Comparison of ENCODE assay signal across 30 cellular contexts in the genomic region with DNA sequence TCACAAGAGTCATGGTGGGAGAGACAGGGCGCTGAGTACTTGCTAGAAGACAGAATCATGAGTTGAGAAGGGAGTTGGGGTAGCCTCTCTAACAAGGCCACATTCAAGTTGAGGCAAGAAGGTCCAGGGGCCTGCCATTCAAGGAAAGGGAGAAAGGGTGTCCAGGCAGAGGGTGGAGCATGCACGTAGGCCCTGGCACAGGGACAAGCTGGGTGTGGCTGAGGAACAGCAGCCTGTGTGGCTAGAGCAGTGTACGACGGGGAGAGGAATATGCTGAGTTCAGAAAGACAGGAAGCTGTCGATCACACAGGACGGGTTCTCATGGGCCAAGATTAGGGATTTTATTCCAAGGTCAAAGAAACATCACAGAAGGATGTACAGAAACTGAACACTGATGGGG. TPM values are rescaled to one million over a fixed set of nuclear protein-coding genes. Genes with fewer than 3 reads are reported as not detected.
DNase-seq lines count a peak whose midpoint lies in the region; ATAC-seq and TF ChIP-seq lines count a peak whose summit lies in the region.
"Had no signal": no experiment of that assay in that cellular context is flagged by ENCODE, and none has a peak within 500 bp of the region (broad histone marks: within the 10 kb centered on the region; RNA-seq: fewer than 3 reads in every experiment).

No MANE protein-coding gene starts in this region.

- ATAC-seq in left ventricle myocardium superior = peak; percentile 66
- ATAC-seq: activated naive CD8-positive, alpha-beta T cell treated with anti-CD3 and anti-CD28 coated beads, Interleukin-2, amount 50 U/mL, for 24 hours; activated T-cell treated with anti-CD3 and anti-CD28 coated beads, Interleukin-2, amount 50 U/mL, for 4 hours; effector memory CD8-positive, alpha-beta T cell; pancreas had no signal

- H3K4me3 Mint-ChIP-seq in nephron progenitor cell = no peak overlapping the region
- H3K4me3 Mint-ChIP-seq: activated naive CD8-positive, alpha-beta T cell treated with anti-CD3 and anti-CD28 coated beads, Interleukin-2, amount 50 U/mL, for 24 hours; activated T-cell treated with anti-CD3 and anti-CD28 coated beads, Interleukin-2, amount 50 U/mL, for 4 hours; effector memory CD8-positive, alpha-beta T cell; neural crest cell had no signal

- no peak for TF ChIP-seq CTCF in colonic mucosa (IDR thresholded peaks at IDR 0.05)
- no peak for TF ChIP-seq CTCF in suprapubic skin (IDR thresholded peaks at IDR 0.05)
- TF ChIP-seq CTCF in nephron progenitor cell (IDR thresholded peaks at IDR 0.05) = no peak

- H3K36me3 Mint-ChIP-seq in nephron progenitor cell (ENCODE audit: low read depth) = peaks cover 63% of the 10 kb centered on the region

- H3K9ac ChIP-seq in colonic mucosa (ENCODE audit: low read depth in 2 of 2, low read length in 2 of 2) = no peak overlapping the region

- TF ChIP-seq POLR2A in suprapubic skin (IDR thresholded peaks at IDR 0.05) = no peak

- H3K9me3 ChIP-seq in colonic mucosa (no peaks in the 10 kb centered on the region), suprapubic skin (no peaks in the 10 kb centered on the region)
- H3K9me3 ChIP-seq: Caco-2, esophagus muscularis mucosa, pancreas, spleen, tibial artery had no signal

- no peaks in the 10 kb centered on the region for H3K36me3 ChIP-seq in colonic mucosa
- peaks cover 38% of the 10 kb centered on the region for H3K36me3 ChIP-seq in suprapubic skin

- TF ChIP-seq EP300 in suprapubic skin (IDR thresholded peaks at IDR 0.05) = no peak

- H3K27me3 ChIP-seq in colonic mucosa (no peaks in the 10 kb centered on the region), suprapubic skin (no peaks in the 10 kb centered on the region)
- H3K27me3 ChIP-seq: esophagus muscularis mucosa, pancreas, spleen, tibial artery had no signal

- H3K4me3 ChIP-seq in colonic mucosa (no peak overlapping the region), suprapubic skin (no peak overlapping the region)
- H3K4me3 ChIP-seq: esophagus muscularis mucosa, pancreas, spleen, tibial artery had no signal

- H3K27ac ChIP-seq in colonic mucosa (no peak overlapping the region), suprapubic skin (peak overlapping the region; percentile 6)
- H3K27ac ChIP-seq: esophagus muscularis mucosa, pancreas, tibial artery had no signal

- peak; percentile 21 for DNase-seq in NCI-H460 (ENCODE audit: extremely low read depth, low read depth)
- DNase-seq in colonic mucosa = peak; percentile 63
- DNase-seq in left ventricle myocardium superior = peak; percentile 44
- DNase-seq in suprapubic skin (ENCODE audit: low spot score in 2 of 2) = peak in 1 of 2 donors; percentile 48
- DNase-seq in amniotic stem cell (lab: John Stamatoyannopoulos, UW) = no peak
- no peak for DNase-seq in activated naive CD4-positive, alpha-beta T cell treated with anti-CD3 and anti-CD28 coated beads, Interleukin-2, amount 50 U/mL, for 16 hours
- no peak for DNase-seq in nephron progenitor cell
- DNase-seq: activated CD4-positive, alpha-beta T cell treated with anti-CD3 and anti-CD28 coated beads, Interleukin-2, amount 50 U/mL, for 1 hour; activated CD4-positive, CD25-positive, alpha-beta regulatory T cell; activated naive CD8-positive, alpha-beta T cell treated with anti-CD3 and anti-CD28 coated beads, Interleukin-2, amount 50 U/mL, for 24 hours; activated T-cell treated with anti-CD3 and anti-CD28 coated beads, Interleukin-2, amount 50 U/mL, for 4 hours; C1 segment of cervical spinal cord; Caco-2; caudate nucleus; cortex of kidney; DMS79; effector memory CD8-positive, alpha-beta T cell; HCEC 1CT; mesenchymal stem cell; NCI-H1092; NCI-H1694 treated with DMSO at 0.1 percent for 48 hours; NCI-H510A; pancreas; spleen; stimulated activated CD4-positive, alpha-beta T cell treated with anti-CD3 and anti-CD28 coated beads, Interleukin-2, amount 100 ng/mL, for 24 hours; SW 1271; tibial artery had no signal

- intact Hi-C loops in colonic mucosa (cut with DNase I) (no loop called here), left ventricle myocardium superior (cut with micrococcal nuclease) (no loop called here)

- 49% methylated on average over 6 of the region's 6 CpGs for WGBS in suprapubic skin

- no peaks in the 10 kb centered on the region for H3K4me1 Mint-ChIP-seq in nephron progenitor cell

- H3K9me3 Mint-ChIP-seq in nephron progenitor cell = no peaks in the 10 kb centered on the region
- H3K9me3 Mint-ChIP-seq: activated naive CD8-positive, alpha-beta T cell treated with anti-CD3 and anti-CD28 coated beads, Interleukin-2, amount 50 U/mL, for 24 hours; activated T-cell treated with anti-CD3 and anti-CD28 coated beads, Interleukin-2, amount 50 U/mL, for 4 hours; effector memory CD8-positive, alpha-beta T cell; IgD-negative memory B cell; neural crest cell had no signal

- no peaks in the 10 kb centered on the region for H3K27me3 Mint-ChIP-seq in nephron progenitor cell (ENCODE audit: low read depth, poor library complexity)
- H3K27me3 Mint-ChIP-seq: activated naive CD8-positive, alpha-beta T cell treated with anti-CD3 and anti-CD28 coated beads, Interleukin-2, amount 50 U/mL, for 24 hours; effector memory CD8-positive, alpha-beta T cell; IgD-negative memory B cell had no signal

- no peak overlapping the region for H3K27ac Mint-ChIP-seq in nephron progenitor cell
- H3K27ac Mint-ChIP-seq: activated naive CD8-positive, alpha-beta T cell treated with anti-CD3 and anti-CD28 coated beads, Interleukin-2, amount 50 U/mL, for 24 hours had no signal

- H3K4me1 ChIP-seq in colonic mucosa (no peaks in the 10 kb centered on the region), suprapubic skin (peaks cover 7% of the 10 kb centered on the region)
- H3K4me1 ChIP-seq: Caco-2, pancreas, tibial artery had no signal

RNA-seq across cellular contexts. Expression of gene CDK5RAP2, which starts 16.9 kb away (rescaled TPM):
- 82.7 and 92.3 TPM in 2 replicates for total RNA-seq in NCI-H460 (2014; rRNA removed; shearing (Covaris generic))
- 128 and 149 TPM in 2 replicates for polyA plus RNA-seq in NCI-H460 (2014; cell fraction: nucleus; rRNA removed)
- total RNA-seq in colonic mucosa (10 to 100 TPM; 31.9 to 45.8 TPM), left ventricle myocardium superior (83.6 TPM), suprapubic skin (100 to 1,000 TPM in 1 of 4 donors, 10 to 100 TPM in 3; 60.1 to 105 (median 64.3) TPM)

Comparison
In these comparisons a context has a peak if more than half of its experiments do, and no peak if none do; other contexts are left out.
1. DNase-seq: peak in NCI-H460 (single experiment), colonic mucosa (single experiment) and left ventricle myocardium superior (single experiment); none in amniotic stem cell (single experiment), activated naive CD4-positive, alpha-beta T cell treated with anti-CD3 and anti-CD28 coated beads, Interleukin-2, amount 50 U/mL, for 16 hours (single experiment) and nephron progenitor cell (single experiment).